ENCODE assay signal across 8 cellular contexts in genomic region chr1:113517346-113517745, GRCh38.
"Had no signal": no experiment of that assay in that cellular context is flagged by ENCODE, and none has a peak within 500 bp of the region (broad histone marks: within the 10 kb centered on the region; RNA-seq: fewer than 3 reads in every experiment).

No MANE protein-coding gene starts in this region.

- H3K27me3 Mint-ChIP-seq: IgD-negative memory B cell had no signal

- H3K4me1 ChIP-seq: HAP-1 had no signal

- H3K27ac ChIP-seq: GM23248, HL-60 had no signal

- H3K4me3 Mint-ChIP-seq: HFFc6 had no signal

- H3K4me3 ChIP-seq: GM23248, HAP-1 had no signal

- H3K27ac Mint-ChIP-seq: HFFc6, IgD-negative memory B cell had no signal

- H3K36me3 ChIP-seq: HAP-1 had no signal

- H3K9ac ChIP-seq: GM23248 had no signal

- H2AFZ ChIP-seq: GM23248 had no signal

- DNase-seq: GM23248, GOT3, H7, HFFc6 had no signal

- ATAC-seq: HCT116 had no signal
